ENCODE assay signal across 23 cellular contexts in the genomic region with DNA sequence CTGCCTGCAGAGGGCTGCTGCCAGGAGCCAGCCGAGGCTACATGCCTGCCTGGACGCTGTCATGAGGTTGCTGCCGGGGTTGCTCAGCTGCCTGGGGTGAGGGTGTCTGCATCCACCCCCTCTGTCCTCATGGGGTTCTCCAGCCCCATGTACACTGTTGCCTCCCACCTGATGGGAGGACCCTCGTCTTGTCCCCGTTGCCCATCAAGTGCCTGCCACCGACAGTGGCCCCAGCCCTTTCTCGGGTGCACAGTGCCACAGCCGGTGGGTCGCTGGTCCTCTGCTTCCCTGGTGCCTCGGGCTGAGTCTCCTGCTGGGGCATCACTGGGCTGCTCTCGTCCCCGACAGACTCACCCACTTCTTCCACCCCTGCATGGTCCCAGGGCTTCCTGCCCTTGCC.
"Had no signal": no experiment of that assay in that cellular context is flagged by ENCODE, and none has a peak within 500 bp of the region (broad histone marks: within the 10 kb centered on the region; RNA-seq: fewer than 3 reads in every experiment).

No MANE protein-coding gene starts in this region.

- ATAC-seq: effector memory CD8-positive, alpha-beta T cell; left lobe of liver; mucosa of descending colon; right lobe of liver had no signal

- H3K36me3 ChIP-seq: neutrophil, right lobe of liver, stomach, thyroid gland, vagina had no signal

- H3K79me2 ChIP-seq: parathyroid adenoma had no signal

- H3K9ac ChIP-seq: parathyroid adenoma had no signal

- H3K27ac ChIP-seq: neutrophil, parathyroid adenoma, right lobe of liver, stomach, thyroid gland, vagina had no signal

- H3K9me3 ChIP-seq: mucosa of descending colon, neutrophil, right lobe of liver, stomach, thyroid gland, vagina had no signal

- H3K4me3 Mint-ChIP-seq: effector memory CD8-positive, alpha-beta T cell; mesothelial cell of epicardium; naive B cell; nephron progenitor cell had no signal

- DNase-seq: cortex of kidney; effector memory CD8-positive, alpha-beta T cell; hypothalamus; mesenchymal stem cell; naive B cell; nephron progenitor cell; small intestine; stimulated activated CD4-positive, alpha-beta T cell treated with anti-CD3 and anti-CD28 coated beads, Interleukin-12 subunit alpha, Interleukin-12 subunit beta, amount 100 ng/mL, for 4 hours; stimulated activated CD4-positive, alpha-beta T cell treated with anti-CD3 and anti-CD28 coated beads, Interleukin-1b, Interleukin-23, amount 100 ng/mL, for 48 hours; stimulated activated CD4-positive, alpha-beta T cell treated with anti-CD3 and anti-CD28 coated beads, Interleukin-4, amount 100 ng/mL, for 1 hour; stimulated activated CD8-positive, alpha-beta memory T cell treated with anti-CD3 and anti-CD28 coated beads, Interleukin-4, amount 100 ng/mL, for 48 hours; stimulated activated naive CD4-positive, alpha-beta T cell treated with Interleukin-2 at 50 U/mL for 16 hours; stomach; thyroid gland; trophoblast cell had no signal

- H3K36me3 Mint-ChIP-seq: mesothelial cell of epicardium, naive B cell had no signal

- H3K4me3 ChIP-seq: mucosa of descending colon, right lobe of liver, stomach, thyroid gland, vagina had no signal

- H3K27ac Mint-ChIP-seq: effector memory CD8-positive, alpha-beta T cell; mesothelial cell of epicardium; nephron progenitor cell; progenitor cell of endocrine pancreas had no signal

- H3K4me1 Mint-ChIP-seq: mesothelial cell of epicardium, naive B cell had no signal

- H2AFZ ChIP-seq: parathyroid adenoma had no signal

- H3K9me3 Mint-ChIP-seq: effector memory CD8-positive, alpha-beta T cell; mesothelial cell of epicardium; nephron progenitor cell had no signal

- H3K27me3 Mint-ChIP-seq: effector memory CD8-positive, alpha-beta T cell; naive B cell had no signal

- H3K4me1 ChIP-seq: parathyroid adenoma, right lobe of liver, stomach, vagina had no signal

- H3K27me3 ChIP-seq: neutrophil, right lobe of liver, thyroid gland, vagina had no signal
